Comparison of ENCODE assay signal across 26 cellular contexts in genomic region chr17:68803122-68803615, GRCh38.
DNase-seq lines count a peak whose midpoint lies in the region; ATAC-seq, FAIRE-seq and TF ChIP-seq lines count a peak whose summit lies in the region.
"Had no signal": no experiment of that assay in that cellular context is flagged by ENCODE, and none has a peak within 500 bp of the region (broad histone marks: within the 10 kb centered on the region; RNA-seq: fewer than 3 reads in every experiment).

No MANE protein-coding gene starts in this region.

- H3K27ac Mint-ChIP-seq in endodermal cell = no peak overlapping the region
- H3K27ac Mint-ChIP-seq: CD4-positive, alpha-beta T cell had no signal

- TF ChIP-seq POLR2A in A549 (IDR thresholded peaks at IDR 0.05; ENCODE audit: low read length) = no peak

- peak overlapping the region; percentile 19 for H2AFZ ChIP-seq in neuron (ENCODE audit: low read depth, low read length)

- H3K4me3 ChIP-seq in A549 (no peak overlapping the region), endodermal cell (ENCODE audit: low read length) (no peak overlapping the region), neuron (ENCODE audit: low read length) (no peak overlapping the region)
- H3K4me3 ChIP-seq: BLaER1 treated with 17β-estradiol and CSF1 and Interleukin-3, amounts not matched to agents 10 nM and 100 nM had no signal

- H3K4me1 Mint-ChIP-seq in endodermal cell = peaks cover 2% of the 10 kb centered on the region

- FAIRE-seq in A549 (lab: Jason Lieb, UNC) (peak; percentile 73), HTR-8/SVneo (lab: Jason Lieb, UNC) (peak; percentile 46), GM19239 (lab: Jason Lieb, UNC) (no peak)
- FAIRE-seq: A204.1, D721Med had no signal

- H3K27me3 Mint-ChIP-seq in endodermal cell (ENCODE audit: insufficient read depth) = no peaks in the 10 kb centered on the region
- H3K27me3 Mint-ChIP-seq: CD4-positive, alpha-beta T cell had no signal

- ATAC-seq in A549 (no peak), esophagus mucosa (no peak)
- ATAC-seq: HCT116 had no signal

- POLR2A ChIA-PET in A549 (lab: Yijun Ruan, JAX) = no interaction called here

- H3K9me3 Mint-ChIP-seq in endodermal cell = no peaks in the 10 kb centered on the region
- H3K9me3 Mint-ChIP-seq: CD4-positive, alpha-beta T cell had no signal

- TF ChIP-seq EP300 in A549 (IDR thresholded peaks at IDR 0.05) = no peak

- TF ChIP-seq CTCF in A549 (IDR thresholded peaks at IDR 0.05) (no peak), endodermal cell (conservative IDR thresholded peaks at IDR 0.05) (no peak)

- peak overlapping the region in 1 of 2 experiments; percentile 23; a peak in 1 of 6 replicates for H3K27ac ChIP-seq in A549
- peak overlapping the region; percentile 57 for H3K27ac ChIP-seq in endodermal cell (ENCODE audit: low read depth, low read length)
- H3K27ac ChIP-seq: BLaER1 treated with 17β-estradiol and CSF1 and Interleukin-3, amounts not matched to agents 10 nM and 100 nM had no signal

- H3K27me3 ChIP-seq in endodermal cell (ENCODE audit: control insufficient read depth, insufficient read depth, low read length, poor library complexity, severe bottlenecking) (no peaks in the 10 kb centered on the region), neuron (ENCODE audit: insufficient read depth, low read length) (no peaks in the 10 kb centered on the region)
- H3K27me3 ChIP-seq: BLaER1 treated with 17β-estradiol and CSF1 and Interleukin-3, amounts not matched to agents 10 nM and 100 nM had no signal

- H3K4me1 ChIP-seq in A549 = peaks cover 8% of the 10 kb centered on the region; the same call in 1 of the 3 replicates
- H3K4me1 ChIP-seq in endodermal cell (ENCODE audit: control insufficient read depth, insufficient read depth, low read length) = no peaks in the 10 kb centered on the region
- H3K4me1 ChIP-seq in neuron (ENCODE audit: insufficient read depth, low read length) = peaks cover 11% of the 10 kb centered on the region
- H3K4me1 ChIP-seq: BLaER1 treated with 17β-estradiol and CSF1 and Interleukin-3, amounts not matched to agents 10 nM and 100 nM had no signal

- no peak for TF ChIP-seq RAD21 in A549 (conservative IDR thresholded peaks at IDR 0.05 in 1 of 2, IDR thresholded peaks at IDR 0.05 in 1 of 2)

- DNase-seq in A549 (ENCODE audit: low read depth in 1 of 2, low spot score in 1 of 2) (no peak), HTR-8/SVneo (ENCODE audit: insufficient read length, low spot score) (no peak), endodermal cell (no peak), nucleus accumbens (lab: John Stamatoyannopoulos, UW) (no peak), GM19238 (ENCODE audit: insufficient read length, low spot score) (no peak), GM19239 (ENCODE audit: insufficient read length, low spot score) (no peak)
- DNase-seq: AML-193; CD4-positive, alpha-beta T cell; GOT3; KG1; MM.1S; NCI-H1694; NCI-H2029 treated with DMSO at 0.1 percent for 48 hours; NCI-H2171; NCI-H226; NCI-H510A; NCI-H774; Right ventricle myocardium superior; RPMI8226; T-helper 1 cell had no signal

- H3K4me3 Mint-ChIP-seq in endodermal cell = no peak overlapping the region
- H3K4me3 Mint-ChIP-seq: CD4-positive, alpha-beta T cell had no signal

- no peaks in the 10 kb centered on the region for H3K36me3 Mint-ChIP-seq in endodermal cell (ENCODE audit: low read depth)

- WGBS in A549 (ENCODE audit: missing lambda C conversion rate) = 36% methylated on average over 2 of the region's 2 CpGs
- WGBS in endodermal cell (ENCODE audit: insufficient coverage in 1 of 2, insufficient read length in 1 of 2), 2 experiments = 83 to 89% methylated on average over 1 to 2 of the region's 2 CpGs

- CTCF ChIA-PET in A549 (lab: Yijun Ruan, JAX) = interaction anchor here (0.7 to 1.5 kb wide), 3 partner anchors 18 to 440 kb away, joined by 3 read pairs; no protein-coding TSS in a partner anchor

- no peak overlapping the region for H3K4me2 ChIP-seq in A549
- H3K4me2 ChIP-seq: BLaER1 treated with 17β-estradiol and CSF1 and Interleukin-3, amounts not matched to agents 10 nM and 100 nM had no signal

- H3K9me3 ChIP-seq in A549 (no peaks in the 10 kb centered on the region), endodermal cell (ENCODE audit: control insufficient read depth, low read length) (no peaks in the 10 kb centered on the region), neuron (ENCODE audit: low read length) (no peaks in the 10 kb centered on the region)
- H3K9me3 ChIP-seq: BLaER1 treated with 17β-estradiol and CSF1 and Interleukin-3, amounts not matched to agents 10 nM and 100 nM had no signal

- H3K36me3 ChIP-seq in endodermal cell (ENCODE audit: control insufficient read depth, insufficient read depth, low read length) (no peaks in the 10 kb centered on the region), neuron (ENCODE audit: insufficient read depth, low read length) (no peaks in the 10 kb centered on the region)
- H3K36me3 ChIP-seq: BLaER1 treated with 17β-estradiol and CSF1 and Interleukin-3, amounts not matched to agents 10 nM and 100 nM had no signal

- no peak overlapping the region for H3K9ac ChIP-seq in endodermal cell (ENCODE audit: extremely low read depth, low read length, poor library complexity, severe bottlenecking)
- H3K9ac ChIP-seq: BLaER1 treated with 17β-estradiol and CSF1 and Interleukin-3, amounts not matched to agents 10 nM and 100 nM had no signal

TF ChIP-seq in A549, 52 proteins besides CTCF, POLR2A, EP300 and RAD21:
- TF ChIP-seq MAFK (IDR thresholded peaks at IDR 0.05; ENCODE audit: partially characterized antibody) = peak; percentile 63
- TF ChIP-seq, protein P1, sequence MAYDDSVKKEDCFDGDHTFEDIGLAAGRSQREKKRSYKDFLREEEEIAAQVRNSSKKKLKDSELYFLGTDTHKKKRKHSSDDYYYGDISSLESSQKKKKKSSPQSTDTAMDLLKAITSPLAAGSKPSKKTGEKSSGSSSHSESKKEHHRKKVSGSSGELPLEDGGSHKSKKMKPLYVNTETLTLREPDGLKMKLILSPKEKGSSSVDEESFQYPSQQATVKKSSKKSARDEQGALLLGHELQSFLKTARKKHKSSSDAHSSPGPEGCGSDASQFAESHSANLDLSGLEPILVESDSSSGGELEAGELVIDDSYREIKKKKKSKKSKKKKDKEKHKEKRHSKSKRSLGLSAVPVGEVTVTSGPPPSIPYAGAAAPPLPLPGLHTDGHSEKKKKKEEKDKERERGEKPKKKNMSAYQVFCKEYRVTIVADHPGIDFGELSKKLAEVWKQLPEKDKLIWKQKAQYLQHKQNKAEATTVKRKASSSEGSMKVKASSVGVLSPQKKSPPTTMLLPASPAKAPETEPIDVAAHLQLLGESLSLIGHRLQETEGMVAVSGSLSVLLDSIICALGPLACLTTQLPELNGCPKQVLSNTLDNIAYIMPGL (CRISPR knock-in tag; IDR thresholded peaks at IDR 0.05; ENCODE audit: borderline replicate concordance) = no peak
